In the genomic region with DNA sequence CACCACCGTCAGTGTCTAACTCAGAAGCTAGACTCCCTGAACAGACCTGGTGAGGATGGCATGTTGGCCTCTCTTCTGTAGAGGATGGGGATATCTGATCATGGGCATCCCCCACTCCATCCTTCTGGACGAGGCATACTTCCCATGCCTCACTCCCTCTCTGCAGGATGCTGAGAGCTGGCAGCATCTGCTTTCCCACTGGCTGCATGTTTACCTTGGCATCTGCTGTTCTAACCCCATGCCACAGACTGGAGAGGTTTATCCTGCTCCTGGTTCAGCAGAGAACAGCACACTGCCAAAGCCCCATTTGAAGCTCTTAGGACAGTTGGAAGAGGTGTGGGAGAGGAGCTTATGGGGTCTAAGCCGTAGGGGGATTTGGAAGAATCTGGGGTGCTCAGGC, we compare ENCODE assay signal across 12 cellular contexts. TPM values are rescaled to one million over a fixed set of nuclear protein-coding genes. Genes with fewer than 3 reads are reported as not detected.
DNase-seq lines count a peak whose midpoint lies in the region; ATAC-seq, FAIRE-seq and TF ChIP-seq lines count a peak whose summit lies in the region.
"Had no signal": no experiment of that assay in that cellular context is flagged by ENCODE, and none has a peak within 500 bp of the region (broad histone marks: within the 10 kb centered on the region; RNA-seq: fewer than 3 reads in every experiment).

No MANE protein-coding gene starts in this region.

- H3K27me3 Mint-ChIP-seq in activated CD4-positive, alpha-beta T cell treated with anti-CD3 and anti-CD28 coated beads, Interleukin-2, amount 10 ng/mL, durations not matched to agents 24 days and 14 days, result no peaks in the 10 kb centered on the region
- no peaks in the 10 kb centered on the region for H3K27me3 Mint-ChIP-seq in naive thymus-derived CD8-positive, alpha-beta T cell

- intact Hi-C loops in activated CD4-positive, alpha-beta T cell treated with anti-CD3 and anti-CD28 coated beads, Interleukin-2, amount 10 ng/mL, durations not matched to agents 24 days and 14 days (cut with micrococcal nuclease), result no loop called here
- intact Hi-C loops in kidney (cut with DNase I), result no loop called here

- H3K9me3 ChIP-seq in kidney (ENCODE audit: control insufficient read depth in 1 of 2, low read length in 2 of 2) (no peaks in the 10 kb centered on the region), thoracic aorta (no peaks in the 10 kb centered on the region)
- no peaks in the 10 kb centered on the region for H3K9me3 ChIP-seq in effector memory CD4-positive, alpha-beta T cell (ENCODE audit: control insufficient read depth, low read length)
- H3K9me3 ChIP-seq: lower lobe of right lung had no signal

- H3K27ac ChIP-seq in VCaP (peak overlapping the region; percentile 81), kidney (ENCODE audit: low read depth in 2 of 2, low read length in 2 of 2) (peak overlapping the region; percentile 23 to 61), thoracic aorta (peak overlapping the region; percentile 89 to 91)
- H3K27ac ChIP-seq in effector memory CD4-positive, alpha-beta T cell (ENCODE audit: insufficient read depth, low read length, poor library complexity, severe bottlenecking), result no peak overlapping the region
- H3K27ac ChIP-seq: epithelial cell of prostate had no signal

- FAIRE-seq in kidney (lab: Jason Lieb, UNC), result no peak

- H3K9ac ChIP-seq in kidney (ENCODE audit: low read length in 2 of 2), result no peak overlapping the region

- ATAC-seq in thoracic aorta (ENCODE audit: insufficient number of reproducible peaks, low FRiP score, low read depth), result no peak
- no peak for ATAC-seq in naive thymus-derived CD8-positive, alpha-beta T cell
- ATAC-seq: activated T-cell treated with anti-CD3 and anti-CD28 coated beads, Interleukin-2, amount 50 U/mL, for 72 hours; lower lobe of right lung had no signal

- H3K4me3 Mint-ChIP-seq in activated CD4-positive, alpha-beta T cell treated with anti-CD3 and anti-CD28 coated beads, Interleukin-2, amount 10 ng/mL, durations not matched to agents 24 days and 14 days, result no peak overlapping the region
- H3K4me3 Mint-ChIP-seq in naive thymus-derived CD8-positive, alpha-beta T cell, result peak overlapping the region in 1 of 10 donors; percentile 48
- H3K4me3 Mint-ChIP-seq: activated T-cell treated with anti-CD3 and anti-CD28 coated beads, Interleukin-2, amount 50 U/mL, for 72 hours had no signal

- H3K27me3 ChIP-seq in thoracic aorta (replicated peaks; ENCODE audit: insufficient read depth), result no peaks in the 10 kb centered on the region
- no peaks in the 10 kb centered on the region for H3K27me3 ChIP-seq in effector memory CD4-positive, alpha-beta T cell (replicated peaks; ENCODE audit: control insufficient read depth, insufficient read depth, low read length, poor library complexity, severe bottlenecking)

- no peak overlapping the region for H3K4me3 ChIP-seq in kidney (ENCODE audit: low read length in 2 of 2)
- no peak overlapping the region for H3K4me3 ChIP-seq in thoracic aorta
- no peak overlapping the region for H3K4me3 ChIP-seq in effector memory CD4-positive, alpha-beta T cell (ENCODE audit: insufficient read depth, low read depth, low read length, poor library complexity, severe bottlenecking)
- H3K4me3 ChIP-seq: lower lobe of right lung had no signal

- H3K36me3 ChIP-seq in kidney (ENCODE audit: control insufficient read depth in 1 of 2, insufficient read depth in 2 of 2, low read length in 2 of 2) (no peaks in the 10 kb centered on the region), thoracic aorta (no peaks in the 10 kb centered on the region)
- peaks cover 4% of the 10 kb centered on the region for H3K36me3 ChIP-seq in effector memory CD4-positive, alpha-beta T cell (ENCODE audit: control insufficient read depth, insufficient read depth, low read length)
- H3K36me3 ChIP-seq: lower lobe of right lung had no signal

- peaks cover 6% of the 10 kb centered on the region for H3K9me3 Mint-ChIP-seq in activated CD4-positive, alpha-beta T cell treated with anti-CD3 and anti-CD28 coated beads, Interleukin-2, amount 10 ng/mL, durations not matched to agents 24 days and 14 days
- H3K9me3 Mint-ChIP-seq in naive thymus-derived CD8-positive, alpha-beta T cell, result no peaks in the 10 kb centered on the region

- H3K4me1 ChIP-seq in kidney (ENCODE audit: control insufficient read depth in 1 of 2, insufficient read depth in 1 of 2, low read depth in 1 of 2, low read length in 2 of 2), result peaks cover 54 to 57% of the 10 kb centered on the region in 2 donors
- peaks cover 80 to 100% of the 10 kb centered on the region in 2 donors for H3K4me1 ChIP-seq in thoracic aorta (ENCODE audit: control insufficient read depth in 1 of 2, low read depth in 2 of 2)
- peaks cover 31% of the 10 kb centered on the region for H3K4me1 ChIP-seq in effector memory CD4-positive, alpha-beta T cell (ENCODE audit: control insufficient read depth, insufficient read depth, low read length, poor library complexity, severe bottlenecking)

- POLR2A ChIA-PET in naive thymus-derived CD8-positive, alpha-beta T cell (lab: Charles Lee), result interaction anchor here (0.9 to 7.7 kb wide), 3 partner anchors 14 to 50 kb away, joined by 3 to 46 read pairs (median 4); no protein-coding TSS in a partner anchor

- DNase-seq in activated CD4-positive, alpha-beta T cell treated with anti-CD3 and anti-CD28 coated beads, Interleukin-2, amount 10 ng/mL, durations not matched to agents 24 days and 14 days, result no peak
- no peak for DNase-seq in activated CD4-positive, alpha-beta T cell treated with anti-CD3 and anti-CD28 coated beads for 1 hour
- DNase-seq in kidney, result no peak
- no peak for DNase-seq in thoracic aorta (ENCODE audit: low spot score)
- no peak for DNase-seq in naive thymus-derived CD8-positive, alpha-beta T cell
- DNase-seq in OCI-M1 (lab: John Stamatoyannopoulos, UW), result no peak
- DNase-seq in effector memory CD4-positive, alpha-beta T cell, result no peak
- DNase-seq: activated T-cell treated with anti-CD3 and anti-CD28 coated beads, Interleukin-2, amount 50 U/mL, for 72 hours; lower lobe of right lung; NCI-H1048 had no signal

- peak overlapping the region; percentile 35 for H3K27ac Mint-ChIP-seq in activated CD4-positive, alpha-beta T cell treated with anti-CD3 and anti-CD28 coated beads, Interleukin-2, amount 10 ng/mL, durations not matched to agents 24 days and 14 days
- peak overlapping the region in 4 of 10 donors; percentile 28 to 88 (median 43) for H3K27ac Mint-ChIP-seq in naive thymus-derived CD8-positive, alpha-beta T cell
- H3K27ac Mint-ChIP-seq: activated T-cell treated with anti-CD3 and anti-CD28 coated beads, Interleukin-2, amount 50 U/mL, for 72 hours had no signal

- peaks cover 55% of the 10 kb centered on the region for H3K4me1 Mint-ChIP-seq in activated CD4-positive, alpha-beta T cell treated with anti-CD3 and anti-CD28 coated beads, Interleukin-2, amount 10 ng/mL, durations not matched to agents 24 days and 14 days
- H3K4me1 Mint-ChIP-seq in naive thymus-derived CD8-positive, alpha-beta T cell, result peaks cover 50 to 89% (median 87%) of the 10 kb centered on the region in 4 donors

- H3K36me3 Mint-ChIP-seq in activated CD4-positive, alpha-beta T cell treated with anti-CD3 and anti-CD28 coated beads, Interleukin-2, amount 10 ng/mL, durations not matched to agents 24 days and 14 days (ENCODE audit: low read depth), result peaks cover 10% of the 10 kb centered on the region
- peaks cover 0 to 11% (median 4%) of the 10 kb centered on the region in 3 donors for H3K36me3 Mint-ChIP-seq in naive thymus-derived CD8-positive, alpha-beta T cell

- TF ChIP-seq CTCF in VCaP (conservative IDR thresholded peaks at IDR 0.05) (no peak), kidney (IDR thresholded peaks at IDR 0.05; ENCODE audit: borderline replicate concordance, extremely low read depth, insufficient read depth) (no peak), thoracic aorta (IDR thresholded peaks at IDR 0.05) (no peak)

RNA-seq across cellular contexts. Expression of gene YPEL2, which starts 46.0 kb away (rescaled TPM):
- total RNA-seq in activated CD4-positive, alpha-beta T cell treated with anti-CD3 and anti-CD28 coated beads, Interleukin-2, amount 10 ng/mL, durations not matched to agents 24 days and 14 days, result 6.2 and 7.0 TPM in 2 replicates
- total RNA-seq in kidney (53.6 TPM), thoracic aorta (10 to 100 TPM; 64.2 to 79.9 TPM)
- 9.0 TPM for polyA plus RNA-seq in kidney (ENCODE audit: insufficient read depth, low read depth, low replicate concordance)
- total RNA-seq in naive thymus-derived CD8-positive, alpha-beta T cell, result 10 to 100 TPM; 73.5 to 75.0 TPM
- polyA plus RNA-seq in naive thymus-derived CD8-positive, alpha-beta T cell, result 10 to 100 TPM; 22.0 to 28.7 (median 25.2) TPM
